Comparison of ENCODE assay signal across 1 cellular context in genomic region chr1:36411674-36412648, GRCh38.
TF ChIP-seq lines count a peak whose summit lies in the region.

No MANE protein-coding gene starts in this region.

TF ChIP-seq in GM23338, 12 proteins besides CTCF, POLR2A, EP300 and RAD21 (continued from another document):
- no peak for TF ChIP-seq ZNF462 (CRISPR knock-in tag; IDR thresholded peaks at IDR 0.05)
- TF ChIP-seq JUNB (IDR thresholded peaks at IDR 0.05; ENCODE audit: unreplicated experiment): no peak
- TF ChIP-seq ETS1 (IDR thresholded peaks at IDR 0.05): no peak
- TF ChIP-seq EZH2phosphoT487 (IDR thresholded peaks at IDR 0.05; ENCODE audit: unreplicated experiment): no peak
- TF ChIP-seq REST (IDR thresholded peaks at IDR 0.05; ENCODE audit: unreplicated experiment): no peak
- TF ChIP-seq POLR2AphosphoS5 (IDR thresholded peaks at IDR 0.05; ENCODE audit: low read depth): no peak
- TF ChIP-seq ZNF114 (CRISPR knock-in tag; IDR thresholded peaks at IDR 0.05): no peak
- TF ChIP-seq STAT1 (IDR thresholded peaks at IDR 0.05; ENCODE audit: unreplicated experiment): no peak
- no peak for TF ChIP-seq ZNF331 (CRISPR knock-in tag; IDR thresholded peaks at IDR 0.05; ENCODE audit: low read depth)
- TF ChIP-seq EZH2 (IDR thresholded peaks at IDR 0.05; ENCODE audit: low read depth, unreplicated experiment): no peak
